In the genomic region with DNA sequence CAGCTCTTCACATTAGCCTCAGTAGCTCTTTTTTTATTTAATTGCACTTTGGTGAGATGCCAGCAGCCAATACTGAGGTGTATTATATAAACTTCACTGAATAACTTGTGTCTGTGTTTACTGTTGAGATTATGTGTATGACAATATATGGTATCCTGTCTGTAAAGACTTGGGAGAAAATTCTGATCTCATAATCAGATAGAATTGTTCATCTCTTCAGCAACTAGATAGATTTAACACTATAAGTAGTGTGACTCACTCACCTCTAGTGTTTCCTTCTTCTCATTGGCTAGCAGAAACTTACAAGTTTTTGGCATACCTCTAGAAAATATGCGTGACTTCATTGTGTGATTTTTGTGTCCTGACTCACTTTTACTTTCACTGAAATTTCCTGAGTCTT, we compare ENCODE assay signal across 10 cellular contexts.
DNase-seq lines count a peak whose midpoint lies in the region; ATAC-seq, FAIRE-seq and TF ChIP-seq lines count a peak whose summit lies in the region.
"Had no signal": no experiment of that assay in that cellular context is flagged by ENCODE, and none has a peak within 500 bp of the region (broad histone marks: within the 10 kb centered on the region; RNA-seq: fewer than 3 reads in every experiment).

No MANE protein-coding gene starts in this region.

- H2AFZ ChIP-seq in HCT116 (ENCODE audit: low read depth, low read length, poor library complexity, severe bottlenecking) (peak overlapping the region; percentile 84), keratinocyte (ENCODE audit: control insufficient read depth, low read length) (no peak overlapping the region), HepG2 (ENCODE audit: low read length) (no peak overlapping the region)

- no peak overlapping the region for H3K9ac ChIP-seq in HCT116 (ENCODE audit: low read length)
- H3K9ac ChIP-seq in keratinocyte (ENCODE audit: control insufficient read depth, extremely low read depth, insufficient read depth, low read length): peak overlapping the region; percentile 61
- H3K9ac ChIP-seq in HepG2 (ENCODE audit: insufficient read depth, low read depth, low read length): no peak overlapping the region

- intact Hi-C loops in HCT116 (cut with micrococcal nuclease): no loop called here
- intact Hi-C loops in HepG2 (cut with micrococcal nuclease; ENCODE audit: unreplicated experiment): no loop called here

- POLR2A ChIA-PET in HCT116 (lab: Charles Lee): no interaction called here
- POLR2A ChIA-PET in HepG2 (lab: Yijun Ruan, JAX): no interaction called here

- TF ChIP-seq CTCF in HCT116 (IDR thresholded peaks at IDR 0.05 in 2 of 3, conservative IDR thresholded peaks at IDR 0.05 in 1 of 3; ENCODE audit: borderline replicate concordance in 1 of 3, insufficient read depth in 1 of 3, low read depth in 2 of 3, low read length in 2 of 3) (no peak), astrocyte of the cerebellum (IDR thresholded peaks at IDR 0.05; ENCODE audit: low read depth, low read length, missing control alignments) (no peak), keratinocyte (optimal IDR thresholded peaks at IDR 0.05 in 1 of 3, IDR thresholded peaks at IDR 0.05 in 1 of 3, conservative IDR thresholded peaks at IDR 0.05 in 1 of 3; ENCODE audit: extremely low read depth in 1 of 3, insufficient read depth in 2 of 3, low read length in 3 of 3) (no peak), HepG2 (CRISPR knock-in tag; IDR thresholded peaks at IDR 0.05) (no peak)

- DNase-seq in ACHN: peak; percentile 59
- peak; percentile 4 for DNase-seq in HCT116 (ENCODE audit: low read depth, low spot score)
- DNase-seq in astrocyte of the cerebellum (ENCODE audit: low read depth): peak; percentile 64
- DNase-seq in keratinocyte (ENCODE audit: low read depth, low spot score): peak; percentile 68
- no peak for DNase-seq in HepG2 (ENCODE audit: low spot score)
- DNase-seq in NCI-H1694 treated with DMSO at 0.1 percent for 48 hours (lab: John Stamatoyannopoulos, UW): no peak
- DNase-seq: stimulated activated CD4-positive, alpha-beta T cell treated with anti-CD3 and anti-CD28 coated beads, Interleukin-15, amount 100 ng/mL, for 24 hours; stimulated activated naive CD4-positive, alpha-beta T cell treated with Interleukin-2 at 50 U/mL for 16 hours had no signal

- H3K4me3 ChIP-seq in HCT116 (replicated peaks in 1 of 2; ENCODE audit: low read depth in 1 of 2, low read length in 2 of 2) (peak overlapping the region in 1 of 2 experiments; percentile 40; a peak in 1 of 4 replicates), astrocyte of the cerebellum (ENCODE audit: low read depth, low read length) (no peak overlapping the region), keratinocyte (ENCODE audit: control insufficient read depth in 2 of 3, extremely low read depth in 1 of 3, insufficient read depth in 2 of 3, low read depth in 1 of 3, low read length in 3 of 3) (peak overlapping the region in 2 of 3 experiments; percentile 52 to 60), HepG2 (replicated peaks in 1 of 3; ENCODE audit: insufficient read depth in 1 of 3, low read depth in 2 of 3, low read length in 3 of 3) (no peak overlapping the region)

- TF ChIP-seq RAD21 in HCT116 (IDR thresholded peaks at IDR 0.05; ENCODE audit: low read depth): no peak
- no peak for TF ChIP-seq RAD21 in HepG2 (CRISPR knock-in tag; IDR thresholded peaks at IDR 0.05)

- dilution Hi-C loops in keratinocyte (cut with MboI; ENCODE audit: extremely low pct_ligation_motif_present, low sequenced_read_pairs): no loop called here

- H3K27me3 ChIP-seq in HCT116 (ENCODE audit: insufficient read depth, low read length): no peaks in the 10 kb centered on the region
- no peaks in the 10 kb centered on the region for H3K27me3 ChIP-seq in keratinocyte (ENCODE audit: control insufficient read depth, extremely low read depth, insufficient read depth, low read length)
- H3K27me3 ChIP-seq in HepG2 (ENCODE audit: control insufficient read depth in 1 of 2, insufficient read depth in 2 of 2, low read length in 2 of 2): no peaks in the 10 kb centered on the region

- H3K36me3 ChIP-seq in HCT116 (ENCODE audit: control insufficient read depth in 1 of 2, insufficient read depth in 2 of 2, low read length in 2 of 2) (no peaks in the 10 kb centered on the region), keratinocyte (ENCODE audit: control insufficient read depth in 2 of 2, extremely low read depth in 1 of 2, insufficient read depth in 2 of 2, low read length in 2 of 2) (no peaks in the 10 kb centered on the region), HepG2 (replicated peaks in 1 of 2; ENCODE audit: control insufficient read depth in 1 of 2, insufficient read depth in 2 of 2, low read length in 2 of 2) (no peaks in the 10 kb centered on the region)

- no peaks in the 10 kb centered on the region for H3K9me1 ChIP-seq in keratinocyte (ENCODE audit: control insufficient read depth, extremely low read depth, insufficient read depth, low read length)

- TF ChIP-seq POLR2A in HCT116 (IDR thresholded peaks at IDR 0.05; ENCODE audit: borderline replicate concordance, extremely low read depth, insufficient read depth, insufficient read length) (no peak), HepG2 (IDR thresholded peaks at IDR 0.05; ENCODE audit: insufficient read depth in 1 of 2, low read depth in 2 of 2, low read length in 2 of 2) (no peak)

- H3K27ac ChIP-seq in HCT116 (ENCODE audit: low read depth, low read length): peak overlapping the region; percentile 27; the same call in 1 of the 2 replicates
- H3K27ac ChIP-seq in keratinocyte (ENCODE audit: control insufficient read depth, insufficient read depth, low read length): peak overlapping the region; percentile 87
- H3K27ac ChIP-seq in HepG2 (ENCODE audit: extremely low read length, insufficient read depth, low read length): no peak overlapping the region

- BruUV-seq in HCT116 (replicated peaks; lab: Mats Ljungman, UMichigan): no TSS peak
- BruUV-seq in HepG2 (replicated peaks; lab: Mats Ljungman, UMichigan): no TSS peak

- ATAC-seq in HCT116 (peak; percentile 77), HG03354 (IDR thresholded peaks at IDR 0.05; ENCODE audit: poor library complexity, severe bottlenecking, unreplicated experiment) (no peak), HepG2 (no peak), GM21737 (IDR thresholded peaks at IDR 0.05; ENCODE audit: unreplicated experiment) (no peak)

- no peaks in the 10 kb centered on the region for H3K79me2 ChIP-seq in HCT116 (ENCODE audit: insufficient read depth, low read length)
- no peaks in the 10 kb centered on the region for H3K79me2 ChIP-seq in keratinocyte (ENCODE audit: control insufficient read depth, insufficient read depth, low read length)
- H3K79me2 ChIP-seq in HepG2 (ENCODE audit: insufficient read depth, low read length): no peaks in the 10 kb centered on the region

- CTCF ChIA-PET in HCT116 (lab: Charles Lee) (no interaction called here), HepG2 (lab: Yijun Ruan, JAX; ENCODE audit: low intra/inter-chr PET ratio, low total read pairs) (no interaction called here)

- H4K20me1 ChIP-seq in HCT116 (ENCODE audit: insufficient read depth): no peaks in the 10 kb centered on the region
- no peaks in the 10 kb centered on the region for H4K20me1 ChIP-seq in keratinocyte (ENCODE audit: control insufficient read depth, extremely low read depth, insufficient read depth, low read length)
- H4K20me1 ChIP-seq in HepG2 (ENCODE audit: insufficient read depth, low read length): no peaks in the 10 kb centered on the region

- in situ Hi-C loops in ACHN (cut with HindIII; ENCODE audit: low pct_ligation_motif_present, low pct_unique_long_range_greater_than_20kb, low sequenced_read_pairs): no loop called here
- in situ Hi-C loops in astrocyte of the cerebellum (cut with HindIII; ENCODE audit: low sequenced_read_pairs): no loop called here
- in situ Hi-C loops in HepG2 (cut with HindIII; ENCODE audit: extremely low pct_ligation_motif_present, low pct_unique_long_range_greater_than_20kb): no loop called here

- H3K4me2 ChIP-seq in HCT116 (ENCODE audit: low read length) (peak overlapping the region; percentile 68), keratinocyte (ENCODE audit: control insufficient read depth, extremely low read depth, insufficient read depth, low read depth, low read length) (peak overlapping the region; percentile 85), HepG2 (ENCODE audit: low read depth, low read length) (no peak overlapping the region)

- FAIRE-seq in keratinocyte (lab: Jason Lieb, UNC): peak; percentile 86
- no peak for FAIRE-seq in HepG2 (lab: Jason Lieb, UNC)

- WGBS in HepG2 (ENCODE audit: low lambda C conversion rate): 87% methylated on average over 1 of the region's 1 CpG

- RAD21 ChIA-PET in HCT116 (lab: Charles Lee; ENCODE audit: low non-redundant PET in 1 of 2, low total read pairs in 2 of 2, uncharacterized antibody in 2 of 2, unreplicated experiment in 2 of 2): no interaction called here

- TF ChIP-seq EP300 in HepG2 (IDR thresholded peaks at IDR 0.05; ENCODE audit: low read depth in 2 of 2, low read length in 2 of 2): no peak
- TF ChIP-seq EP300 in HepG2 (CRISPR knock-in tag; IDR thresholded peaks at IDR 0.05; ENCODE audit: borderline replicate concordance): no peak

- H3K9me3 ChIP-seq in HCT116 (ENCODE audit: control insufficient read depth in 1 of 2, insufficient read depth in 1 of 2, low read depth in 1 of 2, low read length in 2 of 2) (no peaks in the 10 kb centered on the region), keratinocyte (ENCODE audit: control insufficient read depth, low read depth, low read length) (no peaks in the 10 kb centered on the region), HepG2 (ENCODE audit: low read length) (no peaks in the 10 kb centered on the region)

- no peaks in the 10 kb centered on the region for H3K9me2 ChIP-seq in HCT116 (ENCODE audit: insufficient read depth)

- H3K4me1 ChIP-seq in HCT116 (ENCODE audit: control insufficient read depth in 1 of 2, insufficient read depth in 2 of 2, low read length in 2 of 2) (peaks cover 14 to 20% of the 10 kb centered on the region in 2 experiments), keratinocyte (ENCODE audit: control insufficient read depth, extremely low read depth, insufficient read depth, low read length) (peaks cover 24% of the 10 kb centered on the region), HepG2 (ENCODE audit: insufficient read depth, low read length) (no peaks in the 10 kb centered on the region)

TF ChIP-seq in HCT116, 20 proteins besides CTCF, POLR2A, EP300 and RAD21 (continues in another document):
- TF ChIP-seq SIN3A (IDR thresholded peaks at IDR 0.05; ENCODE audit: low read depth): no peak
- TF ChIP-seq SP1 (IDR thresholded peaks at IDR 0.05; ENCODE audit: low read depth): no peak; the same call in 1 of the 2 replicates
- TF ChIP-seq POLR2AphosphoS5 (IDR thresholded peaks at IDR 0.05; ENCODE audit: low read depth, low read length): no peak
- no peak for TF ChIP-seq YY1 (IDR thresholded peaks at IDR 0.05; ENCODE audit: extremely low read depth, insufficient replicate concordance, low read depth, low read length)

TF ChIP-seq in HepG2, 621 proteins besides CTCF, POLR2A, EP300 and RAD21:
- no peak for TF ChIP-seq NR1H2 (CRISPR knock-in tag; IDR thresholded peaks at IDR 0.05; ENCODE audit: borderline replicate concordance, low read depth)
- TF ChIP-seq SOX5 (CRISPR knock-in tag; IDR thresholded peaks at IDR 0.05; ENCODE audit: borderline replicate concordance): no peak
- TF ChIP-seq SMARCE1 (IDR thresholded peaks at IDR 0.05; ENCODE audit: borderline replicate concordance): no peak
- no peak for TF ChIP-seq ZNF329 (CRISPR knock-in tag; IDR thresholded peaks at IDR 0.05; ENCODE audit: low read depth)
- TF ChIP-seq MTA3 (CRISPR knock-in tag; IDR thresholded peaks at IDR 0.05): no peak
TF ChIP-seq in HepG2: peak in this region for 0.

Comparison
In these comparisons a context has a peak if more than half of its experiments do, and no peak if none do; other contexts are left out.
1. DNase-seq: peak in ACHN (single experiment), HCT116 (single experiment), astrocyte of the cerebellum (single experiment) and keratinocyte (single experiment); none in HepG2 (single experiment) and NCI-H1694 treated with DMSO at 0.1 percent for 48 hours (single experiment).
2. H3K4me3 ChIP-seq: peak in keratinocyte (2 of 3); none in astrocyte of the cerebellum (single experiment) and HepG2 (0 of 3).